In the genomic region with DNA sequence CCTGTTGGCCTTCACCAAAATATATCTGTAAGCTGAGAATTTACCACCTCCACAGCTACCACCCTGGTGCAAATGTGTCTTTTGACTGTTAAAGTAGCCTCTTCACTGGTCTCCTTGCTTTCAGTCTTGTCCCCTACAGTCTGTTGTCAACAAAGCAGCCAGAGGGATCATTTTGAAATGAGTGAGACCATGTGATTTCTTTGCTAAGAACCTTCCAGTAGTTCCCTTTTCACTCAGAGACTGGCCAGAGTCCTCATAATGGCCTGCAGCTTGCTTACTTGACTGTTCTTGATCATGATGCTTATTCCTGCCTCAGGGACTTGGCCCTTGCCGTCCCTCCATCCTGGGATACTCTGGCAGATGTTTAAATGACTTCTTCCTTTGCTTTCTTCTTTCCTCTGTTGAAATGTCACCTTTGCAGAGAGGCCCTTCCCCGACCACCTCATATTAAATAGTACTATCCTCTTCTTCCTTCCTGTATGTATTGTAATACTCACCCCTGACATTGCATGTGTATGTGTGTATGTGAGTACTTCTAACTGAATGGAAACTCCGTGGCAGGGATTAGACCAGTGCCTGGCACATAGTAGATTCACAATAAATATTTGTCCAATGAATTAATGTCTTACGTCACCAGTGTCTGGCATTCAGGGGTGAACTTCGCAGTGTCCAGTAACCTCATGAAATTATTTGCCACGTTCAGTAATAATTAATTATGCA, we compare ENCODE assay signal across 2 cellular contexts.
TF ChIP-seq lines count a peak whose summit lies in the region.

No MANE protein-coding gene starts in this region.

TF ChIP-seq in liver, 16 proteins besides CTCF, POLR2A, EP300 and RAD21:
- TF ChIP-seq JUND (IDR thresholded peaks at IDR 0.05) (no peak), RXRA (IDR thresholded peaks at IDR 0.05) (no peak), TAF1 (conservative IDR thresholded peaks at IDR 0.05) (no peak), YY1 (IDR thresholded peaks at IDR 0.05) (no peak), NR2F2 (IDR thresholded peaks at IDR 0.05) (no peak), ZBTB33 (IDR thresholded peaks at IDR 0.05) (no peak), HNF4A (conservative IDR thresholded peaks at IDR 0.05) (no peak), GABPA (IDR thresholded peaks at IDR 0.05 in 1 of 2, conservative IDR thresholded peaks at IDR 0.05 in 1 of 2) (no peak), FOXA1 (IDR thresholded peaks at IDR 0.05) (no peak), FOXA2 (IDR thresholded peaks at IDR 0.05) (no peak), EGR1 (IDR thresholded peaks at IDR 0.05; ENCODE audit: low read depth in 2 of 2) (no peak), SP1 (IDR thresholded peaks at IDR 0.05) (no peak), HNF4G (IDR thresholded peaks at IDR 0.05) (no peak)
- TF ChIP-seq, protein P1, sequence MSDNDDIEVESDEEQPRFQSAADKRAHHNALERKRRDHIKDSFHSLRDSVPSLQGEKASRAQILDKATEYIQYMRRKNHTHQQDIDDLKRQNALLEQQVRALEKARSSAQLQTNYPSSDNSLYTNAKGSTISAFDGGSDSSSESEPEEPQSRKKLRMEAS (IDR thresholded peaks at IDR 0.05), result no peak
- TF ChIP-seq, protein P2, sequence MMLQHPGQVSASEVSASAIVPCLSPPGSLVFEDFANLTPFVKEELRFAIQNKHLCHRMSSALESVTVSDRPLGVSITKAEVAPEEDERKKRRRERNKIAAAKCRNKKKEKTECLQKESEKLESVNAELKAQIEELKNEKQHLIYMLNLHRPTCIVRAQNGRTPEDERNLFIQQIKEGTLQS (IDR thresholded peaks at IDR 0.05), result no peak
- TF ChIP-seq, protein P3, sequence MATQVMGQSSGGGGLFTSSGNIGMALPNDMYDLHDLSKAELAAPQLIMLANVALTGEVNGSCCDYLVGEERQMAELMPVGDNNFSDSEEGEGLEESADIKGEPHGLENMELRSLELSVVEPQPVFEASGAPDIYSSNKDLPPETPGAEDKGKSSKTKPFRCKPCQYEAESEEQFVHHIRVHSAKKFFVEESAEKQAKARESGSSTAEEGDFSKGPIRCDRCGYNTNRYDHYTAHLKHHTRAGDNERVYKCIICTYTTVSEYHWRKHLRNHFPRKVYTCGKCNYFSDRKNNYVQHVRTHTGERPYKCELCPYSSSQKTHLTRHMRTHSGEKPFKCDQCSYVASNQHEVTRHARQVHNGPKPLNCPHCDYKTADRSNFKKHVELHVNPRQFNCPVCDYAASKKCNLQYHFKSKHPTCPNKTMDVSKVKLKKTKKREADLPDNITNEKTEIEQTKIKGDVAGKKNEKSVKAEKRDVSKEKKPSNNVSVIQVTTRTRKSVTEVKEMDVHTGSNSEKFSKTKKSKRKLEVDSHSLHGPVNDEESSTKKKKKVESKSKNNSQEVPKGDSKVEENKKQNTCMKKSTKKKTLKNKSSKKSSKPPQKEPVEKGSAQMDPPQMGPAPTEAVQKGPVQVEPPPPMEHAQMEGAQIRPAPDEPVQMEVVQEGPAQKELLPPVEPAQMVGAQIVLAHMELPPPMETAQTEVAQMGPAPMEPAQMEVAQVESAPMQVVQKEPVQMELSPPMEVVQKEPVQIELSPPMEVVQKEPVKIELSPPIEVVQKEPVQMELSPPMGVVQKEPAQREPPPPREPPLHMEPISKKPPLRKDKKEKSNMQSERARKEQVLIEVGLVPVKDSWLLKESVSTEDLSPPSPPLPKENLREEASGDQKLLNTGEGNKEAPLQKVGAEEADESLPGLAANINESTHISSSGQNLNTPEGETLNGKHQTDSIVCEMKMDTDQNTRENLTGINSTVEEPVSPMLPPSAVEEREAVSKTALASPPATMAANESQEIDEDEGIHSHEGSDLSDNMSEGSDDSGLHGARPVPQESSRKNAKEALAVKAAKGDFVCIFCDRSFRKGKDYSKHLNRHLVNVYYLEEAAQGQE (IDR thresholded peaks at IDR 0.05), result no peak

TF ChIP-seq in HepG2, 621 proteins besides CTCF, POLR2A, EP300 and RAD21:
- TF ChIP-seq, protein P4, sequence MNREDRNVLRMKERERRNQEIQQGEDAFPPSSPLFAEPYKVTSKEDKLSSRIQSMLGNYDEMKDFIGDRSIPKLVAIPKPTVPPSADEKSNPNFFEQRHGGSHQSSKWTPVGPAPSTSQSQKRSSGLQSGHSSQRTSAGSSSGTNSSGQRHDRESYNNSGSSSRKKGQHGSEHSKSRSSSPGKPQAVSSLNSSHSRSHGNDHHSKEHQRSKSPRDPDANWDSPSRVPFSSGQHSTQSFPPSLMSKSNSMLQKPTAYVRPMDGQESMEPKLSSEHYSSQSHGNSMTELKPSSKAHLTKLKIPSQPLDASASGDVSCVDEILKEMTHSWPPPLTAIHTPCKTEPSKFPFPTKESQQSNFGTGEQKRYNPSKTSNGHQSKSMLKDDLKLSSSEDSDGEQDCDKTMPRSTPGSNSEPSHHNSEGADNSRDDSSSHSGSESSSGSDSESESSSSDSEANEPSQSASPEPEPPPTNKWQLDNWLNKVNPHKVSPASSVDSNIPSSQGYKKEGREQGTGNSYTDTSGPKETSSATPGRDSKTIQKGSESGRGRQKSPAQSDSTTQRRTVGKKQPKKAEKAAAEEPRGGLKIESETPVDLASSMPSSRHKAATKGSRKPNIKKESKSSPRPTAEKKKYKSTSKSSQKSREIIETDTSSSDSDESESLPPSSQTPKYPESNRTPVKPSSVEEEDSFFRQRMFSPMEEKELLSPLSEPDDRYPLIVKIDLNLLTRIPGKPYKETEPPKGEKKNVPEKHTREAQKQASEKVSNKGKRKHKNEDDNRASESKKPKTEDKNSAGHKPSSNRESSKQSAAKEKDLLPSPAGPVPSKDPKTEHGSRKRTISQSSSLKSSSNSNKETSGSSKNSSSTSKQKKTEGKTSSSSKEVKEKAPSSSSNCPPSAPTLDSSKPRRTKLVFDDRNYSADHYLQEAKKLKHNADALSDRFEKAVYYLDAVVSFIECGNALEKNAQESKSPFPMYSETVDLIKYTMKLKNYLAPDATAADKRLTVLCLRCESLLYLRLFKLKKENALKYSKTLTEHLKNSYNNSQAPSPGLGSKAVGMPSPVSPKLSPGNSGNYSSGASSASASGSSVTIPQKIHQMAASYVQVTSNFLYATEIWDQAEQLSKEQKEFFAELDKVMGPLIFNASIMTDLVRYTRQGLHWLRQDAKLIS (CRISPR knock-in tag; IDR thresholded peaks at IDR 0.05), result no peak
- TF ChIP-seq ZBTB4 (CRISPR knock-in tag; IDR thresholded peaks at IDR 0.05; ENCODE audit: borderline replicate concordance) (no peak), MTA3 (CRISPR knock-in tag; IDR thresholded peaks at IDR 0.05) (no peak), RELA (CRISPR knock-in tag; IDR thresholded peaks at IDR 0.05) (no peak), HNRNPH1 (optimal IDR thresholded peaks at IDR 0.05; ENCODE audit: low read depth, low read length) (no peak), PHF5A (CRISPR knock-in tag; IDR thresholded peaks at IDR 0.05; ENCODE audit: low read depth, unreplicated experiment) (no peak), ZNF777 (CRISPR knock-in tag; IDR thresholded peaks at IDR 0.05) (no peak), ZNF713 (CRISPR knock-in tag; IDR thresholded peaks at IDR 0.05) (no peak), STAG1 (CRISPR knock-in tag; IDR thresholded peaks at IDR 0.05) (no peak), HOXA7 (CRISPR knock-in tag; IDR thresholded peaks at IDR 0.05) (no peak), ZNF720 (CRISPR knock-in tag; IDR thresholded peaks at IDR 0.05) (no peak), ATRX (CRISPR knock-in tag; IDR thresholded peaks at IDR 0.05; ENCODE audit: borderline replicate concordance) (no peak), ZNF12 (CRISPR knock-in tag; IDR thresholded peaks at IDR 0.05) (no peak), SMC3 (IDR thresholded peaks at IDR 0.05; ENCODE audit: low read length) (no peak)
- TF ChIP-seq, protein P5, sequence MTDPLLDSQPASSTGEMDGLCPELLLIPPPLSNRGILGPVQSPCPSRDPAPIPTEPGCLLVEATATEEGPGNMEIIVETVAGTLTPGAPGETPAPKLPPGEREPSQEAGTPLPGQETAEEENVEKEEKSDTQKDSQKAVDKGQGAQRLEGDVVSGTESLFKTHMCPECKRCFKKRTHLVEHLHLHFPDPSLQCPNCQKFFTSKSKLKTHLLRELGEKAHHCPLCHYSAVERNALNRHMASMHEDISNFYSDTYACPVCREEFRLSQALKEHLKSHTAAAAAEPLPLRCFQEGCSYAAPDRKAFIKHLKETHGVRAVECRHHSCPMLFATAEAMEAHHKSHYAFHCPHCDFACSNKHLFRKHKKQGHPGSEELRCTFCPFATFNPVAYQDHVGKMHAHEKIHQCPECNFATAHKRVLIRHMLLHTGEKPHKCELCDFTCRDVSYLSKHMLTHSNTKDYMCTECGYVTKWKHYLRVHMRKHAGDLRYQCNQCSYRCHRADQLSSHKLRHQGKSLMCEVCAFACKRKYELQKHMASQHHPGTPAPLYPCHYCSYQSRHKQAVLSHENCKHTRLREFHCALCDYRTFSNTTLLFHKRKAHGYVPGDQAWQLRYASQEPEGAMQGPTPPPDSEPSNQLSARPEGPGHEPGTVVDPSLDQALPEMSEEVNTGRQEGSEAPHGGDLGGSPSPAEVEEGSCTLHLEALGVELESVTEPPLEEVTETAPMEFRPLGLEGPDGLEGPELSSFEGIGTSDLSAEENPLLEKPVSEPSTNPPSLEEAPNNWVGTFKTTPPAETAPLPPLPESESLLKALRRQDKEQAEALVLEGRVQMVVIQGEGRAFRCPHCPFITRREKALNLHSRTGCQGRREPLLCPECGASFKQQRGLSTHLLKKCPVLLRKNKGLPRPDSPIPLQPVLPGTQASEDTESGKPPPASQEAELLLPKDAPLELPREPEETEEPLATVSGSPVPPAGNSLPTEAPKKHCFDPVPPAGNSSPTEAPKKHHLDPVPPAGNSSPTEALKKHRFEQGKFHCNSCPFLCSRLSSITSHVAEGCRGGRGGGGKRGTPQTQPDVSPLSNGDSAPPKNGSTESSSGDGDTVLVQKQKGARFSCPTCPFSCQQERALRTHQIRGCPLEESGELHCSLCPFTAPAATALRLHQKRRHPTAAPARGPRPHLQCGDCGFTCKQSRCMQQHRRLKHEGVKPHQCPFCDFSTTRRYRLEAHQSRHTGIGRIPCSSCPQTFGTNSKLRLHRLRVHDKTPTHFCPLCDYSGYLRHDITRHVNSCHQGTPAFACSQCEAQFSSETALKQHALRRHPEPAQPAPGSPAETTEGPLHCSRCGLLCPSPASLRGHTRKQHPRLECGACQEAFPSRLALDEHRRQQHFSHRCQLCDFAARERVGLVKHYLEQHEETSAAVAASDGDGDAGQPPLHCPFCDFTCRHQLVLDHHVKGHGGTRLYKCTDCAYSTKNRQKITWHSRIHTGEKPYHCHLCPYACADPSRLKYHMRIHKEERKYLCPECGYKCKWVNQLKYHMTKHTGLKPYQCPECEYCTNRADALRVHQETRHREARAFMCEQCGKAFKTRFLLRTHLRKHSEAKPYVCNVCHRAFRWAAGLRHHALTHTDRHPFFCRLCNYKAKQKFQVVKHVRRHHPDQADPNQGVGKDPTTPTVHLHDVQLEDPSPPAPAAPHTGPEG (CRISPR knock-in tag; IDR thresholded peaks at IDR 0.05), result no peak
- TF ChIP-seq, protein P6, sequence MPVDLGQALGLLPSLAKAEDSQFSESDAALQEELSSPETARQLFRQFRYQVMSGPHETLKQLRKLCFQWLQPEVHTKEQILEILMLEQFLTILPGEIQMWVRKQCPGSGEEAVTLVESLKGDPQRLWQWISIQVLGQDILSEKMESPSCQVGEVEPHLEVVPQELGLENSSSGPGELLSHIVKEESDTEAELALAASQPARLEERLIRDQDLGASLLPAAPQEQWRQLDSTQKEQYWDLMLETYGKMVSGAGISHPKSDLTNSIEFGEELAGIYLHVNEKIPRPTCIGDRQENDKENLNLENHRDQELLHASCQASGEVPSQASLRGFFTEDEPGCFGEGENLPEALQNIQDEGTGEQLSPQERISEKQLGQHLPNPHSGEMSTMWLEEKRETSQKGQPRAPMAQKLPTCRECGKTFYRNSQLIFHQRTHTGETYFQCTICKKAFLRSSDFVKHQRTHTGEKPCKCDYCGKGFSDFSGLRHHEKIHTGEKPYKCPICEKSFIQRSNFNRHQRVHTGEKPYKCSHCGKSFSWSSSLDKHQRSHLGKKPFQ (CRISPR knock-in tag; IDR thresholded peaks at IDR 0.05; ENCODE audit: insufficient replicate concordance), result no peak
